5 cellular contexts compared by ENCODE assay signal in genomic region chrX:101740642-101741041, GRCh38.
"Had no signal": no experiment of that assay in that cellular context is flagged by ENCODE, and none has a peak within 500 bp of the region (broad histone marks: within the 10 kb centered on the region; RNA-seq: fewer than 3 reads in every experiment).

No MANE protein-coding gene starts in this region.

- DNase-seq: IMR-90 had no signal

- H3K4me1 Mint-ChIP-seq: IgD-negative memory B cell had no signal

- H3K36me3 Mint-ChIP-seq: IgD-negative memory B cell had no signal

- ATAC-seq: HepG2, K562 had no signal

- H3K4me3 Mint-ChIP-seq: IgD-negative memory B cell had no signal

- H3K27ac ChIP-seq: HL-60 had no signal

- H3K9me3 Mint-ChIP-seq: IgD-negative memory B cell had no signal

- H3K4me3 ChIP-seq: K562 had no signal

- H3K27ac Mint-ChIP-seq: IgD-negative memory B cell had no signal
